In genomic region chr4:39446483-39446841, GRCh38 we compare ENCODE assay signal across 15 cellular contexts. TPM values are rescaled to one million over a fixed set of nuclear protein-coding genes. Genes with fewer than 3 reads are reported as not detected.
DNase-seq lines count a peak whose midpoint lies in the region; ATAC-seq and TF ChIP-seq lines count a peak whose summit lies in the region.
"Had no signal": no experiment of that assay in that cellular context is flagged by ENCODE, and none has a peak within 500 bp of the region (broad histone marks: within the 10 kb centered on the region; RNA-seq: fewer than 3 reads in every experiment).

No MANE protein-coding gene starts in this region.

- H3K27me3 Mint-ChIP-seq in stimulated activated naive CD8-positive, alpha-beta T cell treated with anti-CD3 and anti-CD28 coated beads, Interleukin-15, amount 100 ng/mL, for 72 hours, result no peaks in the 10 kb centered on the region
- H3K27me3 Mint-ChIP-seq: activated CD4-positive, alpha-beta T cell treated with anti-CD3 and anti-CD28 coated beads, Interleukin-2, amount 10 ng/mL, durations not matched to agents 7 days and 5 days; activated naive CD8-positive, alpha-beta T cell had no signal

- no peaks in the 10 kb centered on the region for H3K79me1 ChIP-seq in neuronal stem cell (ENCODE audit: low read depth, low read length)

- H3K4me1 ChIP-seq in neuronal stem cell (ENCODE audit: control insufficient read depth in 2 of 2, insufficient read depth in 1 of 2, low read depth in 1 of 2, low read length in 2 of 2), result peaks cover 0 to 6% of the 10 kb centered on the region in 2 donors
- no peaks in the 10 kb centered on the region for H3K4me1 ChIP-seq in aorta (ENCODE audit: control insufficient read depth in 1 of 2, insufficient read depth in 2 of 2, low read length in 2 of 2)
- H3K4me1 ChIP-seq: BLaER1 had no signal

- no peaks in the 10 kb centered on the region for H3K9me3 Mint-ChIP-seq in stimulated activated naive CD8-positive, alpha-beta T cell treated with anti-CD3 and anti-CD28 coated beads, Interleukin-15, amount 100 ng/mL, for 72 hours
- H3K9me3 Mint-ChIP-seq: activated CD4-positive, alpha-beta T cell treated with anti-CD3 and anti-CD28 coated beads, Interleukin-2, amount 10 ng/mL, durations not matched to agents 7 days and 5 days; nephron had no signal

- peaks cover 27% of the 10 kb centered on the region for H3K4me1 Mint-ChIP-seq in stimulated activated naive CD8-positive, alpha-beta T cell treated with anti-CD3 and anti-CD28 coated beads, Interleukin-15, amount 100 ng/mL, for 72 hours
- H3K4me1 Mint-ChIP-seq: nephron had no signal

- H3K9me3 ChIP-seq in neuronal stem cell (replicated peaks in 1 of 2; ENCODE audit: control insufficient read depth in 2 of 2, insufficient read depth in 1 of 2, low read depth in 1 of 2, low read length in 2 of 2), result no peaks in the 10 kb centered on the region
- no peaks in the 10 kb centered on the region for H3K9me3 ChIP-seq in aorta (ENCODE audit: control insufficient read depth, low read length)

- no peak overlapping the region for H2AFZ ChIP-seq in neuronal stem cell (ENCODE audit: low read length)

- no peak overlapping the region for H3K27ac ChIP-seq in neuronal stem cell (replicated peaks; ENCODE audit: low read length)
- no peak overlapping the region for H3K27ac ChIP-seq in aorta (ENCODE audit: low read depth in 1 of 2, low read length in 2 of 2)
- H3K27ac ChIP-seq: BLaER1, foreskin keratinocyte had no signal

- peak overlapping the region; percentile 77 for H3K4me2 ChIP-seq in neuronal stem cell (ENCODE audit: insufficient read depth, low read length, poor library complexity, severe bottlenecking)
- H3K4me2 ChIP-seq: BLaER1 had no signal

- H3K9ac ChIP-seq in neuronal stem cell (ENCODE audit: low read depth, low read length, poor library complexity), result peak overlapping the region; percentile 89
- H3K9ac ChIP-seq: BLaER1 had no signal

- H3K36me3 ChIP-seq in neuronal stem cell (replicated peaks in 1 of 2; ENCODE audit: control insufficient read depth in 2 of 2, insufficient read depth in 2 of 2, low read length in 2 of 2) (peaks cover 2 to 19% of the 10 kb centered on the region in 2 donors), aorta (ENCODE audit: control insufficient read depth in 1 of 2, insufficient read depth in 2 of 2, low read length in 1 of 2) (no peaks in the 10 kb centered on the region)

- peak overlapping the region; percentile 11 for H3K4me3 ChIP-seq in epithelial cell of proximal tubule (ENCODE audit: low read depth, low read length)
- peak overlapping the region in 1 of 2 donors; percentile 0 for H3K4me3 ChIP-seq in neuronal stem cell (ENCODE audit: low read length in 2 of 2)
- H3K4me3 ChIP-seq in aorta (ENCODE audit: low read length in 2 of 2), result no peak overlapping the region
- H3K4me3 ChIP-seq: BLaER1, K562, SK-N-MC had no signal

- H3K18ac ChIP-seq in neuronal stem cell (ENCODE audit: low read length), result no peak overlapping the region

- H4K91ac ChIP-seq in neuronal stem cell (ENCODE audit: low read depth, low read length, poor library complexity), result no peak overlapping the region

- H2BK15ac ChIP-seq in neuronal stem cell (ENCODE audit: low read length), result no peak overlapping the region

- H4K8ac ChIP-seq in neuronal stem cell (ENCODE audit: low read depth, low read length), result peak overlapping the region; percentile 95

- H2BK5ac ChIP-seq in neuronal stem cell (ENCODE audit: low read length), result peak overlapping the region; percentile 70

- H3K14ac ChIP-seq in neuronal stem cell (ENCODE audit: low read length), result no peak overlapping the region

- TF ChIP-seq CTCF in epithelial cell of proximal tubule (conservative IDR thresholded peaks at IDR 0.05; ENCODE audit: low read depth, low read length), result no peak

- no peak overlapping the region for H2BK12ac ChIP-seq in neuronal stem cell (ENCODE audit: low read length)

- no peak overlapping the region for H3K27ac Mint-ChIP-seq in stimulated activated naive CD8-positive, alpha-beta T cell treated with anti-CD3 and anti-CD28 coated beads, Interleukin-15, amount 100 ng/mL, for 72 hours
- H3K27ac Mint-ChIP-seq: activated CD4-positive, alpha-beta T cell treated with anti-CD3 and anti-CD28 coated beads, Interleukin-2, amount 10 ng/mL, durations not matched to agents 7 days and 5 days; activated naive CD8-positive, alpha-beta T cell; nephron had no signal

- DNase-seq in stimulated activated naive CD8-positive, alpha-beta T cell treated with anti-CD3 and anti-CD28 coated beads, Interleukin-15, amount 100 ng/mL, for 72 hours, result no peak
- no peak for DNase-seq in stimulated activated naive CD8-positive, alpha-beta T cell treated with anti-CD3 and anti-CD28 coated beads, Interleukin-15, Interleukin-2, amounts not matched to agents 100 U/mL and 50 U/mL, for 24 hours
- no peak for DNase-seq in epithelial cell of proximal tubule (ENCODE audit: low read depth)
- no peak for DNase-seq in neuronal stem cell (ENCODE audit: low spot score)
- DNase-seq in aorta, result no peak
- no peak for DNase-seq in AML-193 (lab: John Stamatoyannopoulos, UW)
- DNase-seq in NCI-H2081 (lab: John Stamatoyannopoulos, UW), result no peak

- no peak for ATAC-seq in stimulated activated naive CD8-positive, alpha-beta T cell treated with anti-CD3 and anti-CD28 coated beads, Interleukin-15, amount 100 ng/mL, for 72 hours
- ATAC-seq in stimulated activated naive CD8-positive, alpha-beta T cell treated with anti-CD3 and anti-CD28 coated beads, Interleukin-15, Interleukin-2, amounts not matched to agents 100 U/mL and 50 U/mL, for 24 hours, result no peak
- peak; percentile 62 for ATAC-seq in aorta (ENCODE audit: low FRiP score)
- no peak for ATAC-seq in HG03159 (IDR thresholded peaks at IDR 0.05; ENCODE audit: unreplicated experiment)
- ATAC-seq: K562 had no signal

- H3K27me3 ChIP-seq in neuronal stem cell (ENCODE audit: control insufficient read depth in 3 of 3, insufficient read depth in 3 of 3, low read depth in 1 of 3, low read length in 3 of 3), result peaks cover 0 to 2% (median 0%) of the 10 kb centered on the region in 3 experiments
- H3K27me3 ChIP-seq in aorta (ENCODE audit: control insufficient read depth in 1 of 2, insufficient read depth in 2 of 2, low read length in 1 of 2), result no peaks in the 10 kb centered on the region
- H3K27me3 ChIP-seq: BLaER1, foreskin keratinocyte had no signal

- no peak overlapping the region for H2BK120ac ChIP-seq in neuronal stem cell (ENCODE audit: low read depth, low read length)

- H2AK5ac ChIP-seq in neuronal stem cell (ENCODE audit: low read depth, low read length), result no peak overlapping the region

- H3K4ac ChIP-seq in neuronal stem cell (ENCODE audit: low read length), result no peak overlapping the region

- H3K4me3 Mint-ChIP-seq in stimulated activated naive CD8-positive, alpha-beta T cell treated with anti-CD3 and anti-CD28 coated beads, Interleukin-15, amount 100 ng/mL, for 72 hours, result peak overlapping the region; percentile 63 to 75
- H3K4me3 Mint-ChIP-seq: nephron had no signal

- peak overlapping the region; percentile 89 for H3K23ac ChIP-seq in neuronal stem cell (ENCODE audit: low read depth, low read length, poor library complexity)

- intact Hi-C loops in aorta (cut with DNase I), result no loop called here

- WGBS in neuronal stem cell (ENCODE audit: extremely low coverage in 2 of 2, insufficient read length in 2 of 2, insufficient replicate concordance in 1 of 2), 2 donors, result no CpG with 5 or more reads among the region's 20 CpGs
- WGBS in aorta, 2 donors, result 83 to 85% methylated on average over 20 of the region's 20 CpGs

RNA-seq across cellular contexts. Expression of gene RPL9, which starts 12.3 kb away (rescaled TPM):
- total RNA-seq in epithelial cell of proximal tubule (3,007 and 3,128 TPM in 2 replicates), aorta (1,000 to 10,000 TPM; 1,118 to 1,464 TPM)
- polyA plus RNA-seq in neuronal stem cell (2013, experiment 1 of 2), result 2,920 TPM
- polyA plus RNA-seq in neuronal stem cell (2013, experiment 2 of 2), result 2,926 TPM
- polyA plus RNA-seq in aorta, result 1,000 to 10,000 TPM; 2,360 to 6,864 TPM

RNA-seq across cellular contexts. Expression of gene LIAS, which starts 12.4 kb away (rescaled TPM):
- total RNA-seq in epithelial cell of proximal tubule (10.9 and 13.5 TPM in 2 replicates), aorta (10 to 100 TPM in 1 of 2 donors, 1 to 10 TPM in 1; 5.9 to 12.6 TPM)
- polyA plus RNA-seq in neuronal stem cell (2013, experiment 1 of 2), result 13.2 TPM
- 12.9 TPM for polyA plus RNA-seq in neuronal stem cell (2013, experiment 2 of 2)
- polyA plus RNA-seq in aorta, result 10 to 100 TPM in 1 of 2 donors, 1 to 10 TPM in 1; 5.4 to 18.4 TPM

RNA-seq across cellular contexts. Expression of gene KLB, which starts 39.7 kb away (rescaled TPM):
- total RNA-seq in epithelial cell of proximal tubule (not detected in 2 replicates), aorta (not detected)
- polyA plus RNA-seq in neuronal stem cell (2013, experiment 1 of 2), result not detected
- under 0.01 TPM for polyA plus RNA-seq in neuronal stem cell (2013, experiment 2 of 2)
- polyA plus RNA-seq in aorta, result under 1 TPM in 1 of 2 donors, not detected in 1; 0.13 TPM
- total RNA-seq: activated CD4-positive, alpha-beta T cell treated with anti-CD3 and anti-CD28 coated beads, Interleukin-2, amount 10 ng/mL, durations not matched to agents 7 days and 5 days; foreskin keratinocyte; K562 had no signal
